In the genomic region with DNA sequence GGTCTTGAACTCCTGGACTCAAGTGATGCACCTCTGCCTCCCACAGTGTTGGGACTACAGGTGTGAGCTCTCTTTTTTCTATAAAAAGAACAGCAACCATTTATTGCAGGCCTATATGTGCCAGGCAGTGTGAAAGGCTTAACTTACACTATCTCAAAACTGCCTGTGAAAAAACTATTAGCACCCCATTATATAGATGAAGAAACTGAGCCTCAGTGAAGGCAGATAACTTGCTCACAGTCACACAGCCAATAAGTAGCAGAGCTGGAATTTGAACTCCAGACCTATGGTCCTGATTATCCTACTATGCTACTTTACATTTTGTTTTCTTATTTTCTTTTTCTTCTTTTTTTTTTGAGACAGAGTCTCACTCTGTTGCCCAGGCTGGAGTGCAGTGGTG, we compare ENCODE assay signal across 1 cellular context.
TF ChIP-seq lines count a peak whose summit lies in the region.

No MANE protein-coding gene starts in this region.

TF ChIP-seq in HCT116, 20 proteins besides CTCF, POLR2A, EP300 and RAD21 (continued from another document):
- TF ChIP-seq, protein P1, sequence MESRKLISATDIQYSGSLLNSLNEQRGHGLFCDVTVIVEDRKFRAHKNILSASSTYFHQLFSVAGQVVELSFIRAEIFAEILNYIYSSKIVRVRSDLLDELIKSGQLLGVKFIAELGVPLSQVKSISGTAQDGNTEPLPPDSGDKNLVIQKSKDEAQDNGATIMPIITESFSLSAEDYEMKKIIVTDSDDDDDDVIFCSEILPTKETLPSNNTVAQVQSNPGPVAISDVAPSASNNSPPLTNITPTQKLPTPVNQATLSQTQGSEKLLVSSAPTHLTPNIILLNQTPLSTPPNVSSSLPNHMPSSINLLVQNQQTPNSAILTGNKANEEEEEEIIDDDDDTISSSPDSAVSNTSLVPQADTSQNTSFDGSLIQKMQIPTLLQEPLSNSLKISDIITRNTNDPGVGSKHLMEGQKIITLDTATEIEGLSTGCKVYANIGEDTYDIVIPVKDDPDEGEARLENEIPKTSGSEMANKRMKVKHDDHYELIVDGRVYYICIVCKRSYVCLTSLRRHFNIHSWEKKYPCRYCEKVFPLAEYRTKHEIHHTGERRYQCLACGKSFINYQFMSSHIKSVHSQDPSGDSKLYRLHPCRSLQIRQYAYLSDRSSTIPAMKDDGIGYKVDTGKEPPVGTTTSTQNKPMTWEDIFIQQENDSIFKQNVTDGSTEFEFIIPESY (IDR thresholded peaks at IDR 0.05; ENCODE audit: extremely low read depth, insufficient replicate concordance, low read length), result no peak
- TF ChIP-seq JUND (IDR thresholded peaks at IDR 0.05) (no peak), SIN3A (IDR thresholded peaks at IDR 0.05; ENCODE audit: low read depth) (no peak), TCF7L2 (IDR thresholded peaks at IDR 0.05; ENCODE audit: borderline replicate concordance, extremely low read depth, insufficient read depth, insufficient read length) (no peak), FOSL1 (IDR thresholded peaks at IDR 0.05; ENCODE audit: low read depth) (no peak), EGR1 (IDR thresholded peaks at IDR 0.05; ENCODE audit: low read depth) (no peak)
- TF ChIP-seq, protein P2, sequence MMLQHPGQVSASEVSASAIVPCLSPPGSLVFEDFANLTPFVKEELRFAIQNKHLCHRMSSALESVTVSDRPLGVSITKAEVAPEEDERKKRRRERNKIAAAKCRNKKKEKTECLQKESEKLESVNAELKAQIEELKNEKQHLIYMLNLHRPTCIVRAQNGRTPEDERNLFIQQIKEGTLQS (IDR thresholded peaks at IDR 0.05), result no peak
